Comparison of ENCODE assay signal across 22 cellular contexts in the genomic region with DNA sequence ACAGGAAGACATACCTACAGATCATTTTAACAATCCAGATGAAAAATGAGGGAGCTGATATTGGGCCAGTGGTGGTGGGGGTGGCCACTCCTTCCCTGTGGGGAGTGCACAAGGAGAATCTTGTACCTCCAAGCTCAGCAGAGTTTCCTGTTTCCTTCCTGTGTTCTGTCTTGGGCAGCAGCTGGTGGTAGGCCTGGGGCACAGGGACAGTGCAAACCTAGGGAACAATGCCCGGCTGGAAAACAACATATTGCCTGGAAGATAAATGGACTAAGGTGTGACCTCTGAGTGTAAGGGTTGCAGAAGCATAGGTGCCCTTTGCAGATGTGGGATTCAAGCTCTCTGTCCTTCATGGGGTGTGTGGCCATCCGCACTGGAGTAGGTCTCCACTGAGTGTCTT.
"Had no signal": no experiment of that assay in that cellular context is flagged by ENCODE, and none has a peak within 500 bp of the region (broad histone marks: within the 10 kb centered on the region; RNA-seq: fewer than 3 reads in every experiment).

No MANE protein-coding gene starts in this region.

- H3K27ac ChIP-seq: coronary artery, foreskin keratinocyte, prostate gland, right atrium auricular region, stomach, suprapubic skin, transverse colon, uterus had no signal

- H3K9me3 ChIP-seq: prostate gland, right atrium auricular region, stomach, suprapubic skin, transverse colon, uterus had no signal

- DNase-seq: activated CD4-positive, alpha-beta T cell treated with anti-CD3 and anti-CD28 coated beads for 4 hours; activated CD4-positive, alpha-beta T cell treated with anti-CD3 and anti-CD28 coated beads, Interleukin-2, amount 50 U/mL, for 48 hours; activated CD4-positive, CD25-positive, alpha-beta regulatory T cell; activated effector memory CD4-positive, alpha-beta T cell treated with Interleukin-2 at 50 U/mL for 16 hours; activated naive CD4-positive, alpha-beta T cell treated with anti-CD3 and anti-CD28 coated beads, Interleukin-2, amount 10 ng/mL, durations not matched to agents 7 days and 5 days; activated T-cell treated with anti-CD3 and anti-CD28 coated beads, Interleukin-2, amount 50 U/mL, for 72 hours; cerebellar nuclear complex; erythroblast; foreskin keratinocyte; kidney; naive thymus-derived CD4-positive, alpha-beta T cell; stomach; T-helper 17 cell; transverse colon; uterus had no signal

- H3K4me3 ChIP-seq: coronary artery, lung, prostate gland, right atrium auricular region, stomach, suprapubic skin, transverse colon, uterus had no signal

- H3K27me3 ChIP-seq: right atrium auricular region, uterus had no signal

- H3K4me1 ChIP-seq: foreskin keratinocyte, prostate gland, right atrium auricular region, stomach, suprapubic skin, transverse colon, uterus had no signal

- H3K9me3 Mint-ChIP-seq: activated naive CD4-positive, alpha-beta T cell treated with anti-CD3 and anti-CD28 coated beads, Interleukin-2, amount 10 ng/mL, durations not matched to agents 7 days and 5 days; activated T-cell treated with anti-CD3 and anti-CD28 coated beads, Interleukin-2, amount 50 U/mL, for 72 hours; naive thymus-derived CD4-positive, alpha-beta T cell; stimulated activated effector memory CD8-positive, alpha-beta T cell treated with anti-CD3 and anti-CD28 coated beads, Interleukin-12 subunit alpha, Interleukin-12 subunit beta, amount 100 ng/mL, for 72 hours had no signal

- ATAC-seq: activated T-cell treated with anti-CD3 and anti-CD28 coated beads, Interleukin-2, amount 50 U/mL, for 72 hours; foreskin keratinocyte; left lobe of liver; naive thymus-derived CD4-positive, alpha-beta T cell; stimulated activated effector memory CD8-positive, alpha-beta T cell treated with anti-CD3 and anti-CD28 coated beads, Interleukin-12 subunit alpha, Interleukin-12 subunit beta, amount 100 ng/mL, for 72 hours; T-helper 17 cell had no signal

- H3K4me3 Mint-ChIP-seq: activated naive CD4-positive, alpha-beta T cell treated with anti-CD3 and anti-CD28 coated beads, Interleukin-2, amount 10 ng/mL, durations not matched to agents 7 days and 5 days; activated T-cell treated with anti-CD3 and anti-CD28 coated beads, Interleukin-2, amount 50 U/mL, for 72 hours; naive thymus-derived CD4-positive, alpha-beta T cell; stimulated activated effector memory CD8-positive, alpha-beta T cell treated with anti-CD3 and anti-CD28 coated beads, Interleukin-12 subunit alpha, Interleukin-12 subunit beta, amount 100 ng/mL, for 72 hours; T-helper 17 cell had no signal

- H3K36me3 ChIP-seq: prostate gland, right atrium auricular region, stomach, suprapubic skin, transverse colon, uterus had no signal

- H3K36me3 Mint-ChIP-seq: stimulated activated effector memory CD8-positive, alpha-beta T cell treated with anti-CD3 and anti-CD28 coated beads, Interleukin-12 subunit alpha, Interleukin-12 subunit beta, amount 100 ng/mL, for 72 hours had no signal

- H3K27ac Mint-ChIP-seq: activated naive CD4-positive, alpha-beta T cell treated with anti-CD3 and anti-CD28 coated beads, Interleukin-2, amount 10 ng/mL, durations not matched to agents 7 days and 5 days; activated T-cell treated with anti-CD3 and anti-CD28 coated beads, Interleukin-2, amount 50 U/mL, for 72 hours; naive thymus-derived CD4-positive, alpha-beta T cell; stimulated activated effector memory CD8-positive, alpha-beta T cell treated with anti-CD3 and anti-CD28 coated beads, Interleukin-12 subunit alpha, Interleukin-12 subunit beta, amount 100 ng/mL, for 72 hours; T-helper 17 cell had no signal
